8 cellular contexts compared by ENCODE assay signal in genomic region chr7:130896898-130897514, GRCh38.
DNase-seq lines count a peak whose midpoint lies in the region; ATAC-seq and TF ChIP-seq lines count a peak whose summit lies in the region.

No MANE protein-coding gene starts in this region.

- peak overlapping the region; percentile 86 for H3K4me3 Mint-ChIP-seq in T-helper 17 cell

- peaks cover 77% of the 10 kb centered on the region for H3K4me1 Mint-ChIP-seq in T-helper 17 cell

- peaks cover 22% of the 10 kb centered on the region for H3K36me3 Mint-ChIP-seq in T-helper 17 cell (ENCODE audit: low read depth)

- no peaks in the 10 kb centered on the region for H4K20me1 ChIP-seq in Karpas-422 (ENCODE audit: insufficient read depth, low read depth, low read length)

- H3K9me3 ChIP-seq in Karpas-422 (ENCODE audit: low read length) = no peaks in the 10 kb centered on the region
- no peaks in the 10 kb centered on the region for H3K9me3 ChIP-seq in T-helper 17 cell (ENCODE audit: control insufficient read depth, low read length, poor library complexity, severe bottlenecking)
- H3K9me3 ChIP-seq in right atrium auricular region = no peaks in the 10 kb centered on the region

- H3K27ac Mint-ChIP-seq in T-helper 17 cell = peak overlapping the region; percentile 94

- H3K27ac ChIP-seq in Karpas-422 (ENCODE audit: low read length) = no peak overlapping the region
- peak overlapping the region; percentile 58 to 77 for H3K27ac ChIP-seq in right atrium auricular region

- no peaks in the 10 kb centered on the region for H3K27me3 Mint-ChIP-seq in T-helper 17 cell

- DNase-seq in GM13977 (ENCODE audit: low spot score) (peak; percentile 67), Karpas-422 (peak; percentile 91), T-helper 17 cell (peak; percentile 57 to 66 (median 64)), amygdala (lab: John Stamatoyannopoulos, UW) (peak in 52 of 56 donors; percentile 23 to 87 (median 63)), right atrium auricular region (ENCODE audit: low spot score) (no peak), retina (peak; percentile 80)

- no peaks in the 10 kb centered on the region for H3K27me3 ChIP-seq in Karpas-422 (ENCODE audit: low read length)
- no peaks in the 10 kb centered on the region for H3K27me3 ChIP-seq in right atrium auricular region

- peaks cover 91% of the 10 kb centered on the region for H3K79me2 ChIP-seq in Karpas-422 (ENCODE audit: low read length)

- H2AFZ ChIP-seq in Karpas-422 (ENCODE audit: low read length) = no peak overlapping the region

- in situ Hi-C loops in GM13977 (cut with MboI; ENCODE audit: low pct_unique_long_range_greater_than_20kb, low sequenced_read_pairs, unreplicated experiment) = no loop called here

- no peaks in the 10 kb centered on the region for H3K9me2 ChIP-seq in Karpas-422 (replicated peaks; ENCODE audit: insufficient read depth, low read length)

- H3K4me3 ChIP-seq in Karpas-422 (ENCODE audit: low read length) (no peak overlapping the region), right atrium auricular region (no peak overlapping the region)

- H3K4me1 ChIP-seq in Karpas-422 (ENCODE audit: low read length) = peaks cover 49% of the 10 kb centered on the region
- peaks cover 0 to 77% of the 10 kb centered on the region in 2 donors for H3K4me1 ChIP-seq in right atrium auricular region

- no peak overlapping the region for H3K4me2 ChIP-seq in Karpas-422 (ENCODE audit: low read depth, low read length, poor library complexity, severe bottlenecking)

- H3K9ac ChIP-seq in Karpas-422 (ENCODE audit: low read length) = no peak overlapping the region

- peak; percentile 70 for ATAC-seq in T-helper 17 cell
- ATAC-seq in HG02840 (IDR thresholded peaks at IDR 0.05; ENCODE audit: low FRiP score, unreplicated experiment) = no peak
- no peak for ATAC-seq in HG03469 (IDR thresholded peaks at IDR 0.05; ENCODE audit: unreplicated experiment)

- H3K36me3 ChIP-seq in Karpas-422 (ENCODE audit: insufficient read depth, low read length) (peaks cover 50% of the 10 kb centered on the region), right atrium auricular region (peaks cover 37% of the 10 kb centered on the region)

- peak; percentile 90 for TF ChIP-seq CTCF in GM13977 (IDR thresholded peaks at IDR 0.05; ENCODE audit: extremely low read depth, insufficient read depth, missing control alignments)
- TF ChIP-seq CTCF in right atrium auricular region (IDR thresholded peaks at IDR 0.05) = peak; percentile 57 to 87
